ENCODE assay signal across 23 cellular contexts in the genomic region with DNA sequence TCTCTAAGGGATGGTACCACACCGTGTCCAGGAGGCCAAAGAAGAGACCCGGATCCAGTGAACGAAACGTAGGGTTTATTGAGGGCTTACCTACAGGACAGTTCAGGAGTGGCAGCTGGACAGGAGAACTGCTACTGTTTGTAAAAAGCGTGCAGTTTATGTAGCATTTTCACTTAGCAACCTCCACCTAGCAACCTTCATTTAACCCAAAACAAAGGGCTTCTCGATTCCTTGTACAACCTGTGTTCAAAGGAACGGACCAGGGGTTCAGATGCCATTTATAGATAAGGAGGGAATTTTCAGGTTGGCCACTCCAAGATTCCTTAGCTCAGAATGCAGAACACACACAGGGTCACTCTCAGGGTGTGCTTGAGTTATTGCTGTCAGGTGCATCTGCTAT.
"Had no signal": no experiment of that assay in that cellular context is flagged by ENCODE, and none has a peak within 500 bp of the region (broad histone marks: within the 10 kb centered on the region; RNA-seq: fewer than 3 reads in every experiment).

No MANE protein-coding gene starts in this region.

- H3K9me3 ChIP-seq: breast epithelium, gastrocnemius medialis, upper lobe of right lung had no signal

- H3K27me3 Mint-ChIP-seq: activated CD4-positive, alpha-beta memory T cell treated with anti-CD3 and anti-CD28 coated beads, Interleukin-2, amount 10 ng/mL, durations not matched to agents 7 days and 5 days; activated CD4-positive, alpha-beta T cell treated with anti-CD3 and anti-CD28 coated beads, Interleukin-2, amount 10 ng/mL, durations not matched to agents 7 days and 5 days; natural killer cell treated with Interleukin-12 subunit alpha and Interleukin-12 subunit beta and Interleukin-15 and Interleukin-18, amount 100 ng/mL, for 72 hours; stimulated activated naive CD8-positive, alpha-beta T cell treated with anti-CD3 and anti-CD28 coated beads, Interleukin-15, Interleukin-2, amounts not matched to agents 100 ng/mL and 50 ng/mL, for 24 hours had no signal

- H3K36me3 Mint-ChIP-seq: activated naive CD4-positive, alpha-beta T cell treated with anti-CD3 and anti-CD28 coated beads, Interleukin-2, amount 50 U/mL, for 72 hours; natural killer cell treated with Interleukin-12 subunit alpha and Interleukin-12 subunit beta and Interleukin-15 and Interleukin-18, amount 100 ng/mL, for 72 hours; stimulated activated effector memory CD8-positive, alpha-beta T cell treated with anti-CD3 and anti-CD28 coated beads, Interleukin-12 subunit alpha, Interleukin-12 subunit beta, amount 100 ng/mL, for 72 hours had no signal

- H3K27ac ChIP-seq: breast epithelium, gastrocnemius medialis, upper lobe of right lung had no signal

- H3K36me3 ChIP-seq: breast epithelium, gastrocnemius medialis, upper lobe of right lung had no signal

- H3K27me3 ChIP-seq: breast epithelium, gastrocnemius medialis, upper lobe of right lung had no signal

- H3K9me3 Mint-ChIP-seq: activated CD4-positive, alpha-beta T cell treated with anti-CD3 and anti-CD28 coated beads, Interleukin-2, amount 10 ng/mL, durations not matched to agents 7 days and 5 days; natural killer cell treated with Interleukin-12 subunit alpha and Interleukin-12 subunit beta and Interleukin-15 and Interleukin-18, amount 100 ng/mL, for 72 hours; stimulated activated effector memory CD8-positive, alpha-beta T cell treated with anti-CD3 and anti-CD28 coated beads, Interleukin-12 subunit alpha, Interleukin-12 subunit beta, amount 100 ng/mL, for 72 hours; stimulated activated naive CD8-positive, alpha-beta T cell treated with anti-CD3 and anti-CD28 coated beads, Interleukin-15, Interleukin-2, amounts not matched to agents 100 ng/mL and 50 ng/mL, for 24 hours; T-helper 1 cell treated with Interleukin-12 subunit alpha and Interleukin-12 subunit beta and Interleukin-4 antibody, amounts not matched to agents 30 μg/mL and 1 μg/mL, for 36 hours had no signal

- FAIRE-seq: endometrium, keratinocyte, small intestine had no signal

- H3K4me3 ChIP-seq: breast epithelium, gastrocnemius medialis, upper lobe of right lung had no signal

- DNase-seq: activated CD4-positive, alpha-beta memory T cell treated with anti-CD3 and anti-CD28 coated beads, Interleukin-2, amount 10 ng/mL, durations not matched to agents 7 days and 5 days; activated CD4-positive, alpha-beta T cell treated with anti-CD3 and anti-CD28 coated beads for 1 hour; activated CD4-positive, alpha-beta T cell treated with anti-CD3 and anti-CD28 coated beads, Interleukin-2, amount 10 ng/mL, durations not matched to agents 7 days and 5 days; activated T-cell treated with anti-CD3 and anti-CD28 coated beads, Interleukin-2, amount 50 U/mL, for 48 hours; central memory CD4-positive, alpha-beta T cell; gastrocnemius medialis; glutamatergic neuron; left cardiac atrium; small intestine; stimulated activated CD4-positive, alpha-beta T cell treated with anti-CD3 and anti-CD28 coated beads, Interleukin-4, amount 100 ng/mL, for 24 hours; SW 1271; T1000; upper lobe of right lung had no signal

- H3K27ac Mint-ChIP-seq: activated CD4-positive, alpha-beta memory T cell treated with anti-CD3 and anti-CD28 coated beads, Interleukin-2, amount 10 ng/mL, durations not matched to agents 7 days and 5 days; activated CD4-positive, alpha-beta T cell treated with anti-CD3 and anti-CD28 coated beads, Interleukin-2, amount 10 ng/mL, durations not matched to agents 7 days and 5 days; activated T-helper 2 cell treated with anti-CD3 and anti-CD28 coated beads, Interferon-gamma antibody, Interleukin-2, Interleukin-4, amounts not matched to agents 10 μg/mL and 5 μg/mL and 100 μg/mL, durations not matched to agents 14 hours and 24 hours and 36 hours; natural killer cell treated with Interleukin-12 subunit alpha and Interleukin-12 subunit beta and Interleukin-15 and Interleukin-18, amount 100 ng/mL, for 72 hours; stimulated activated effector memory CD8-positive, alpha-beta T cell treated with anti-CD3 and anti-CD28 coated beads, Interleukin-12 subunit alpha, Interleukin-12 subunit beta, amount 100 ng/mL, for 72 hours; stimulated activated naive CD8-positive, alpha-beta T cell treated with anti-CD3 and anti-CD28 coated beads, Interleukin-15, Interleukin-2, amounts not matched to agents 100 ng/mL and 50 ng/mL, for 24 hours; T-helper 1 cell treated with Interleukin-12 subunit alpha and Interleukin-12 subunit beta and Interleukin-4 antibody, amounts not matched to agents 30 μg/mL and 1 μg/mL, for 36 hours had no signal

- ATAC-seq: activated naive CD4-positive, alpha-beta T cell treated with anti-CD3 and anti-CD28 coated beads, Interleukin-2, amount 50 U/mL, for 72 hours; gastrocnemius medialis; left cardiac atrium; natural killer cell treated with Interleukin-12 subunit alpha and Interleukin-12 subunit beta and Interleukin-15 and Interleukin-18, amount 100 ng/mL, for 72 hours; sciatic nerve; stimulated activated effector memory CD8-positive, alpha-beta T cell treated with anti-CD3 and anti-CD28 coated beads, Interleukin-12 subunit alpha, Interleukin-12 subunit beta, amount 100 ng/mL, for 72 hours; upper lobe of right lung had no signal

- H3K4me1 ChIP-seq: breast epithelium had no signal

- H3K4me3 Mint-ChIP-seq: activated CD4-positive, alpha-beta memory T cell treated with anti-CD3 and anti-CD28 coated beads, Interleukin-2, amount 10 ng/mL, durations not matched to agents 7 days and 5 days; activated CD4-positive, alpha-beta T cell treated with anti-CD3 and anti-CD28 coated beads, Interleukin-2, amount 10 ng/mL, durations not matched to agents 7 days and 5 days; natural killer cell treated with Interleukin-12 subunit alpha and Interleukin-12 subunit beta and Interleukin-15 and Interleukin-18, amount 100 ng/mL, for 72 hours; stimulated activated effector memory CD8-positive, alpha-beta T cell treated with anti-CD3 and anti-CD28 coated beads, Interleukin-12 subunit alpha, Interleukin-12 subunit beta, amount 100 ng/mL, for 72 hours; stimulated activated naive CD8-positive, alpha-beta T cell treated with anti-CD3 and anti-CD28 coated beads, Interleukin-15, Interleukin-2, amounts not matched to agents 100 ng/mL and 50 ng/mL, for 24 hours; T-helper 1 cell treated with Interleukin-12 subunit alpha and Interleukin-12 subunit beta and Interleukin-4 antibody, amounts not matched to agents 30 μg/mL and 1 μg/mL, for 36 hours had no signal
